Comparison of ENCODE assay signal across 1 cellular context in genomic region chr15:74131618-74132191, GRCh38.
TF ChIP-seq lines count a peak whose summit lies in the region.

No MANE protein-coding gene starts in this region.

TF ChIP-seq in IMR-90, 13 proteins besides CTCF, POLR2A, EP300 and RAD21:
- no peak for TF ChIP-seq CHD1 (IDR thresholded peaks at IDR 0.05; ENCODE audit: low read depth, low read length)
- no peak for TF ChIP-seq MAFK (IDR thresholded peaks at IDR 0.05; ENCODE audit: low read depth, low read length)
- TF ChIP-seq NFE2L2 (IDR thresholded peaks at IDR 0.05; ENCODE audit: low read depth, low read length), result no peak
- TF ChIP-seq RCOR1 (IDR thresholded peaks at IDR 0.05; ENCODE audit: insufficient replicate concordance, low read length), result no peak
- no peak for TF ChIP-seq SMC3 (IDR thresholded peaks at IDR 0.05; ENCODE audit: low read depth, low read length)
- TF ChIP-seq BHLHE40 (IDR thresholded peaks at IDR 0.05; ENCODE audit: low read depth, low read length), result no peak
- no peak for TF ChIP-seq FOS (IDR thresholded peaks at IDR 0.05; ENCODE audit: low read depth, low read length)
- no peak for TF ChIP-seq MXI1 (IDR thresholded peaks at IDR 0.05; ENCODE audit: borderline replicate concordance, low read depth, low read length)
